20 cellular contexts compared by ENCODE assay signal in the genomic region with DNA sequence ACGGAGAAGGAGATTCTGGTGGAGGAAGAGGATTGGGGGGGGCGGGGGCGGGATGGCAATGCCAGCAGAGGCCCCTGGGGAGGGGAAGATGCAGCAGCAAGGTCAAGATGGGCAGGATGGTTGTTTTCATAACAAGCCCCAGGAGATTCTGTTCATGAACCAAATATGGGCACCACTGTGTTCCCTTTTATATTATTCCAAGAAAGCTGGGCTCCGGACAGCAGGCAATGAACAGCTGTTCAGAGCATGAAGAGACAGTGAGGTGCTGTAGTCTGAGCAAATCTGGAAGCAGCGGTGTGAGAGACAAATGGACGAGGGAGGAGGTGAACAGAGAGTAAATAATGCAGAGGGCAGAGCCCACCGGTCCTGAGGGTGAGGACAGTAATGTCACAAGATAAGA. TPM values are rescaled to one million over a fixed set of nuclear protein-coding genes. Genes with fewer than 3 reads are reported as not detected.
DNase-seq lines count a peak whose midpoint lies in the region; ATAC-seq and TF ChIP-seq lines count a peak whose summit lies in the region.
"Had no signal": no experiment of that assay in that cellular context is flagged by ENCODE, and none has a peak within 500 bp of the region (broad histone marks: within the 10 kb centered on the region; RNA-seq: fewer than 3 reads in every experiment).

No MANE protein-coding gene starts in this region.

- H4K20me1 ChIP-seq in GM23338 (replicated peaks; ENCODE audit: insufficient read depth): peaks cover 25% of the 10 kb centered on the region

- H3K9me2 ChIP-seq in GM23338 (ENCODE audit: insufficient read depth): no peaks in the 10 kb centered on the region

- H3K27ac ChIP-seq in GM23338 (ENCODE audit: low read depth): no peak overlapping the region
- no peak overlapping the region for H3K27ac ChIP-seq in trophoblast cell (ENCODE audit: low read depth, low read length)
- H3K27ac ChIP-seq: 22Rv1 had no signal

- no peak overlapping the region for H2BK12ac ChIP-seq in trophoblast cell (ENCODE audit: low read length)

- H3K9me3 Mint-ChIP-seq in GM23338: no peaks in the 10 kb centered on the region
- peaks cover 6% of the 10 kb centered on the region for H3K9me3 Mint-ChIP-seq in glutamatergic neuron (ENCODE audit: unreplicated experiment)
- no peaks in the 10 kb centered on the region for H3K9me3 Mint-ChIP-seq in stimulated activated effector memory CD8-positive, alpha-beta T cell treated with anti-CD3 and anti-CD28 coated beads, Interleukin-12 subunit alpha, Interleukin-12 subunit beta, amount 100 ng/mL, for 72 hours

- H3K79me2 ChIP-seq in GM23338 (replicated peaks; ENCODE audit: insufficient read depth): peaks cover 96% of the 10 kb centered on the region
- no peaks in the 10 kb centered on the region for H3K79me2 ChIP-seq in trophoblast cell (ENCODE audit: control insufficient read depth, insufficient read depth, low read length, poor library complexity)

- H3K27me3 Mint-ChIP-seq in GM23338 (ENCODE audit: insufficient read depth, low read depth, poor library complexity) (peaks cover 7% of the 10 kb centered on the region), glutamatergic neuron (ENCODE audit: unreplicated experiment) (peaks cover 4% of the 10 kb centered on the region)
- H3K27me3 Mint-ChIP-seq: B cell had no signal

- no peaks in the 10 kb centered on the region for H3K9me3 ChIP-seq in trophoblast cell (ENCODE audit: insufficient read depth, low read depth, low read length)

- no peak overlapping the region for H3K23ac ChIP-seq in trophoblast cell (ENCODE audit: low read length)

- no peaks in the 10 kb centered on the region for H3K27me3 ChIP-seq in GM23338 (ENCODE audit: insufficient read depth)
- no peaks in the 10 kb centered on the region for H3K27me3 ChIP-seq in trophoblast cell (ENCODE audit: insufficient read depth, low read length)

- no peak overlapping the region for H3K4ac ChIP-seq in trophoblast cell (ENCODE audit: low read depth, low read length)

- no peak overlapping the region for H3K4me2 ChIP-seq in GM23338
- no peak overlapping the region for H3K4me2 ChIP-seq in trophoblast cell (ENCODE audit: low read length)

- H3K36me3 Mint-ChIP-seq in GM23338 (ENCODE audit: low read depth) (no peaks in the 10 kb centered on the region; the same call in 2 of the 3 replicates), glutamatergic neuron (ENCODE audit: unreplicated experiment) (peaks cover 3% of the 10 kb centered on the region)
- H3K36me3 Mint-ChIP-seq in stimulated activated effector memory CD8-positive, alpha-beta T cell treated with anti-CD3 and anti-CD28 coated beads, Interleukin-12 subunit alpha, Interleukin-12 subunit beta, amount 100 ng/mL, for 72 hours: peaks cover 4% of the 10 kb centered on the region

- WGBS in trophoblast cell (ENCODE audit: extremely low coverage, insufficient coverage, insufficient read length): no CpG with 5 or more reads among the region's 7 CpGs

- no peak overlapping the region for H2BK5ac ChIP-seq in trophoblast cell (ENCODE audit: low read depth, low read length, poor library complexity)

- H2BK120ac ChIP-seq in trophoblast cell (ENCODE audit: insufficient read depth, low read length, poor library complexity): no peak overlapping the region

- H2AK5ac ChIP-seq in trophoblast cell (ENCODE audit: low read length): no peak overlapping the region

- H2AFZ ChIP-seq in GM23338 (no peak overlapping the region), trophoblast cell (ENCODE audit: insufficient read depth, low read length, poor library complexity) (no peak overlapping the region)

- peaks cover 38% of the 10 kb centered on the region for H3K4me1 Mint-ChIP-seq in GM23338
- H3K4me1 Mint-ChIP-seq in glutamatergic neuron (ENCODE audit: low read depth, unreplicated experiment): peaks cover 31% of the 10 kb centered on the region
- peaks cover 51% of the 10 kb centered on the region for H3K4me1 Mint-ChIP-seq in stimulated activated effector memory CD8-positive, alpha-beta T cell treated with anti-CD3 and anti-CD28 coated beads, Interleukin-12 subunit alpha, Interleukin-12 subunit beta, amount 100 ng/mL, for 72 hours

- H3K27ac Mint-ChIP-seq in GM23338 (peak overlapping the region; percentile 52; the same call in 1 of the 2 replicates), glutamatergic neuron (ENCODE audit: unreplicated experiment) (peak overlapping the region; percentile 9)
- H3K27ac Mint-ChIP-seq in stimulated activated effector memory CD8-positive, alpha-beta T cell treated with anti-CD3 and anti-CD28 coated beads, Interleukin-12 subunit alpha, Interleukin-12 subunit beta, amount 100 ng/mL, for 72 hours: peak overlapping the region; percentile 53
- H3K27ac Mint-ChIP-seq: B cell had no signal

- H3K14ac ChIP-seq in trophoblast cell (ENCODE audit: low read length): no peak overlapping the region

- DNase-seq in DMS 273 (lab: John Stamatoyannopoulos, UW; ENCODE audit: unreplicated experiment) (peak; percentile 42), DMS 273 treated with DMSO at 0.1 percent for 48 hours (lab: John Stamatoyannopoulos, UW) (no peak), GM23338 (ENCODE audit: low spot score) (no peak), glutamatergic neuron (no peak), trophoblast cell (no peak), GM20000 (ENCODE audit: low spot score) (no peak)
- no peak for DNase-seq in stimulated activated effector memory CD8-positive, alpha-beta T cell treated with anti-CD3 and anti-CD28 coated beads, Interleukin-12 subunit alpha, Interleukin-12 subunit beta, amount 100 ng/mL, for 72 hours (ENCODE audit: low spot score in 2 of 2)
- no peak for DNase-seq in activated CD4-positive, alpha-beta T cell treated with anti-CD3 and anti-CD28 coated beads for 4 hours
- DNase-seq: DMS153; EL; H7; MM.1S; NCI-H1105 treated with DMSO at 0.1 percent for 48 hours; NCI-H187 treated with DMSO at 0.1 percent for 48 hours; NCI-H446; NCI-H69; NK-92 treated with Interleukin-12 subunit alpha and Interleukin-12 subunit beta, amount 100 ng/mL, for 24 hours; SHP77 treated with DMSO at 0.1 percent for 48 hours had no signal

- no peak overlapping the region for H4K8ac ChIP-seq in trophoblast cell (ENCODE audit: low read depth, low read length)

- ATAC-seq in GM23338: no peak
- no peak for ATAC-seq in stimulated activated effector memory CD8-positive, alpha-beta T cell treated with anti-CD3 and anti-CD28 coated beads, Interleukin-12 subunit alpha, Interleukin-12 subunit beta, amount 100 ng/mL, for 72 hours

- no peaks in the 10 kb centered on the region for H3F3A ChIP-seq in GM23338 (replicated peaks; ENCODE audit: low read depth)

- peaks cover 23% of the 10 kb centered on the region for H3K4me1 ChIP-seq in GM23338 (ENCODE audit: insufficient read depth)
- no peaks in the 10 kb centered on the region for H3K4me1 ChIP-seq in trophoblast cell (ENCODE audit: control insufficient read depth in 1 of 2, insufficient read depth in 2 of 2, low read length in 2 of 2)

- no peaks in the 10 kb centered on the region for H3K79me1 ChIP-seq in trophoblast cell (ENCODE audit: low read length)

- H3K36me3 ChIP-seq in GM23338 (ENCODE audit: insufficient read depth) (no peaks in the 10 kb centered on the region), trophoblast cell (ENCODE audit: control insufficient read depth in 1 of 2, insufficient read depth in 2 of 2, low read length in 2 of 2) (peaks cover 3% of the 10 kb centered on the region in 2 experiments)

- H3K9ac ChIP-seq in trophoblast cell (ENCODE audit: low read length): no peak overlapping the region

- TF ChIP-seq CTCF in GM23338 (conservative IDR thresholded peaks at IDR 0.05; ENCODE audit: low read depth in 2 of 2) (no peak), glutamatergic neuron (IDR thresholded peaks at IDR 0.05; ENCODE audit: partially characterized antibody, unreplicated experiment) (no peak), GM20000 (IDR thresholded peaks at IDR 0.05; ENCODE audit: extremely low read depth, missing control alignments) (no peak)

- H3K4me3 ChIP-seq in GM23338 (no peak overlapping the region), trophoblast cell (ENCODE audit: low read depth, low read length) (no peak overlapping the region)

- no peak overlapping the region for H4K91ac ChIP-seq in trophoblast cell (ENCODE audit: low read depth, low read length)

- no peak overlapping the region for H4K12ac ChIP-seq in trophoblast cell (ENCODE audit: low read depth, low read length)

- no peak overlapping the region for H3K18ac ChIP-seq in trophoblast cell (ENCODE audit: low read length)

- H3K4me3 Mint-ChIP-seq in GM23338 (no peak overlapping the region), glutamatergic neuron (ENCODE audit: unreplicated experiment) (no peak overlapping the region)
- no peak overlapping the region for H3K4me3 Mint-ChIP-seq in stimulated activated effector memory CD8-positive, alpha-beta T cell treated with anti-CD3 and anti-CD28 coated beads, Interleukin-12 subunit alpha, Interleukin-12 subunit beta, amount 100 ng/mL, for 72 hours
- H3K4me3 Mint-ChIP-seq: B cell had no signal

TF ChIP-seq in GM23338, 12 proteins besides CTCF, POLR2A, EP300 and RAD21 (continues in another document):
- TF ChIP-seq NANOG (IDR thresholded peaks at IDR 0.05; ENCODE audit: borderline replicate concordance) (no peak), JUNB (IDR thresholded peaks at IDR 0.05; ENCODE audit: unreplicated experiment) (no peak), EZH2phosphoT487 (IDR thresholded peaks at IDR 0.05; ENCODE audit: unreplicated experiment) (no peak)

RNA-seq across cellular contexts. Expression of gene UXS1, which starts 20.0 kb away (rescaled TPM):
- 50.2 and 131 TPM in 2 replicates for total RNA-seq in GM23338 (2014; rRNA removed; shearing (Covaris generic))
- 38.4 and 48.7 TPM in 2 replicates for polyA plus RNA-seq in GM23338 (2016; fragmentation: Nextera tagmentation; extraction: Ambion mirVana)
- 68.3 TPM for total RNA-seq in glutamatergic neuron (ENCODE audit: unreplicated experiment)
- 49.0 and 50.2 TPM in 2 replicates for polyA plus RNA-seq in trophoblast cell (2013)
